In genomic region chr2:67782443-67782842, GRCh38 we compare ENCODE assay signal across 17 cellular contexts.
DNase-seq lines count a peak whose midpoint lies in the region; TF ChIP-seq lines count a peak whose summit lies in the region.
"Had no signal": no experiment of that assay in that cellular context is flagged by ENCODE, and none has a peak within 500 bp of the region (broad histone marks: within the 10 kb centered on the region; RNA-seq: fewer than 3 reads in every experiment).

No MANE protein-coding gene starts in this region.

- H4K8ac ChIP-seq in trophoblast cell (ENCODE audit: low read depth, low read length) = no peak overlapping the region

- no peaks in the 10 kb centered on the region; the same call in 1 of the 2 replicates for H3K9me2 ChIP-seq in GM23248 (ENCODE audit: insufficient read depth)

- H3K4me3 ChIP-seq in GM23248 (no peak overlapping the region), suprapubic skin (no peak overlapping the region), trophoblast cell (ENCODE audit: low read depth, low read length) (no peak overlapping the region)
- H3K4me3 ChIP-seq: HAP-1, psoas muscle, tibial nerve had no signal

- H2BK120ac ChIP-seq in trophoblast cell (ENCODE audit: insufficient read depth, low read length, poor library complexity) = no peak overlapping the region

- H3K4me1 ChIP-seq in GM23248 (ENCODE audit: insufficient read depth) (0 out of 2 replicates have a peak, but pooled peaks cover 6% of the 10 kb centered on the region), suprapubic skin (peaks cover 3% of the 10 kb centered on the region), trophoblast cell (ENCODE audit: control insufficient read depth in 1 of 2, insufficient read depth in 2 of 2, low read length in 2 of 2) (no peaks in the 10 kb centered on the region)
- H3K4me1 ChIP-seq: HAP-1, psoas muscle had no signal

- H3K14ac ChIP-seq in trophoblast cell (ENCODE audit: low read length) = no peak overlapping the region

- H3F3A ChIP-seq in GM23248 (ENCODE audit: insufficient read depth) = no peaks in the 10 kb centered on the region

- no peaks in the 10 kb centered on the region for H4K20me1 ChIP-seq in GM23248 (ENCODE audit: insufficient read depth)

- no peak overlapping the region for H3K23ac ChIP-seq in trophoblast cell (ENCODE audit: low read length)

- no peak overlapping the region for H4K12ac ChIP-seq in trophoblast cell (ENCODE audit: low read depth, low read length)

- H3K27me3 ChIP-seq in GM23248 (replicated peaks; ENCODE audit: insufficient read depth) (no peaks in the 10 kb centered on the region), suprapubic skin (no peaks in the 10 kb centered on the region), trophoblast cell (ENCODE audit: insufficient read depth, low read length) (no peaks in the 10 kb centered on the region)
- H3K27me3 ChIP-seq: tibial nerve had no signal

- TF ChIP-seq EP300 in suprapubic skin (IDR thresholded peaks at IDR 0.05) = no peak

- DNase-seq in GM23248 (peak; percentile 23), astrocyte of the hippocampus (ENCODE audit: low read depth, low spot score) (peak; percentile 4), hepatic stellate cell (ENCODE audit: low spot score) (peak; percentile 0), suprapubic skin (ENCODE audit: low spot score in 2 of 2) (no peak), ACHN (no peak), trophoblast cell (no peak)
- DNase-seq in activated T-cell treated with anti-CD3 and anti-CD28 coated beads, Interleukin-2, amount 50 U/mL, for 1 hour = no peak
- DNase-seq: activated CD4-positive, alpha-beta T cell treated with anti-CD3 and anti-CD28 coated beads for 48 hours; activated naive CD8-positive, alpha-beta T cell treated with anti-CD3 and anti-CD28 coated beads for 36 hours; NCI-H1048; NK-92 treated with Interleukin-12 subunit alpha and Interleukin-12 subunit beta, amount 100 ng/mL, for 24 hours; psoas muscle; SIG-M5; stimulated activated CD4-positive, alpha-beta T cell treated with anti-CD3 and anti-CD28 coated beads, Interleukin-2, amount 100 ng/mL, for 24 hours; T-helper 9 cell had no signal

- in situ Hi-C loops in GM23248 (cut with MboI) (no loop called here), ACHN (cut with HindIII; ENCODE audit: low pct_ligation_motif_present, low pct_unique_long_range_greater_than_20kb, low sequenced_read_pairs) (no loop called here)

- H2BK5ac ChIP-seq in trophoblast cell (ENCODE audit: low read depth, low read length, poor library complexity) = no peak overlapping the region

- no peak overlapping the region for H2AK5ac ChIP-seq in trophoblast cell (ENCODE audit: low read length)

- H2AFZ ChIP-seq in GM23248 (peak overlapping the region; percentile 70), trophoblast cell (ENCODE audit: insufficient read depth, low read length, poor library complexity) (no peak overlapping the region)

- H3K4ac ChIP-seq in trophoblast cell (ENCODE audit: low read depth, low read length) = no peak overlapping the region

- no peak overlapping the region for H3K18ac ChIP-seq in trophoblast cell (ENCODE audit: low read length)

- H3K9me3 ChIP-seq in GM23248 (ENCODE audit: low read depth) (no peaks in the 10 kb centered on the region), suprapubic skin (no peaks in the 10 kb centered on the region), trophoblast cell (ENCODE audit: insufficient read depth, low read depth, low read length) (peaks cover 2% of the 10 kb centered on the region)
- H3K9me3 ChIP-seq: HAP-1, psoas muscle, tibial nerve had no signal

- H3K9ac ChIP-seq in GM23248 (no peak overlapping the region), trophoblast cell (ENCODE audit: low read length) (no peak overlapping the region)

- no peak overlapping the region for H2BK12ac ChIP-seq in trophoblast cell (ENCODE audit: low read length)

- TF ChIP-seq CTCF in suprapubic skin (IDR thresholded peaks at IDR 0.05) = no peak

- no peak overlapping the region for H4K91ac ChIP-seq in trophoblast cell (ENCODE audit: low read depth, low read length)

- H3K27ac ChIP-seq in GM23248 (no peak overlapping the region), suprapubic skin (peak overlapping the region; percentile 5), trophoblast cell (ENCODE audit: low read depth, low read length) (no peak overlapping the region)
- H3K27ac ChIP-seq: psoas muscle, tibial nerve had no signal

- H3K4me2 ChIP-seq in GM23248 (ENCODE audit: unreplicated experiment) = no peak overlapping the region
- no peak overlapping the region for H3K4me2 ChIP-seq in trophoblast cell (ENCODE audit: low read length)

- H3K36me3 ChIP-seq in GM23248 (ENCODE audit: low read depth) (no peaks in the 10 kb centered on the region), suprapubic skin (no peaks in the 10 kb centered on the region), trophoblast cell (ENCODE audit: control insufficient read depth in 1 of 2, insufficient read depth in 2 of 2, low read length in 2 of 2) (no peaks in the 10 kb centered on the region)
- H3K36me3 ChIP-seq: HAP-1, tibial nerve had no signal

- no peaks in the 10 kb centered on the region for H3K79me1 ChIP-seq in trophoblast cell (ENCODE audit: low read length)

- no peak for TF ChIP-seq POLR2A in suprapubic skin (IDR thresholded peaks at IDR 0.05)

- H3K79me2 ChIP-seq in GM23248 (ENCODE audit: insufficient read depth) (no peaks in the 10 kb centered on the region), trophoblast cell (ENCODE audit: control insufficient read depth, insufficient read depth, low read length, poor library complexity) (no peaks in the 10 kb centered on the region)

- 34 to 35% methylated on average over 4 of the region's 4 CpGs for WGBS in GM23248 (ENCODE audit: low coverage in 1 of 2, low lambda C conversion rate in 2 of 2, missing lambda C conversion rate in 2 of 2), 2 experiments
- WGBS in suprapubic skin = 51% methylated on average over 4 of the region's 4 CpGs
- WGBS in trophoblast cell (ENCODE audit: extremely low coverage, insufficient coverage, insufficient read length) = no CpG with 5 or more reads among the region's 4 CpGs

Comparison
In these comparisons a context has a peak if more than half of its experiments do, and no peak if none do; other contexts are left out.
1. DNase-seq: peak in GM23248 (single experiment), astrocyte of the hippocampus (single experiment) and hepatic stellate cell (single experiment); none in suprapubic skin (0 of 2), activated T-cell treated with anti-CD3 and anti-CD28 coated beads, Interleukin-2, amount 50 U/mL, for 1 hour (single experiment), ACHN (single experiment) and trophoblast cell (0 of 2).